ENCODE assay signal across 11 cellular contexts in genomic region chr16:56422896-56423441, GRCh38. TPM values are rescaled to one million over a fixed set of nuclear protein-coding genes. Genes with fewer than 3 reads are reported as not detected.
DNase-seq lines count a peak whose midpoint lies in the region; ATAC-seq, FAIRE-seq and TF ChIP-seq lines count a peak whose summit lies in the region.
"Had no signal": no experiment of that assay in that cellular context is flagged by ENCODE, and none has a peak within 500 bp of the region (broad histone marks: within the 10 kb centered on the region; RNA-seq: fewer than 3 reads in every experiment).

No MANE protein-coding gene starts in this region.

- FAIRE-seq in GM18507 (lab: Jason Lieb, UNC) = peak; percentile 31

- POLR2A ChIA-PET in AG04450 (lab: Yijun Ruan, JAX) = no interaction called here

- no peaks in the 10 kb centered on the region for H3K36me3 Mint-ChIP-seq in activated T-helper 2 cell treated with anti-CD3 and anti-CD28 coated beads, Interferon-gamma antibody, Interleukin-2, Interleukin-4, amounts not matched to agents 10 μg/mL and 5 μg/mL and 100 μg/mL, durations not matched to agents 14 hours and 24 hours and 36 hours (ENCODE audit: low read depth)

- H3K36me3 ChIP-seq in mesendoderm (ENCODE audit: control insufficient read depth, insufficient read depth, low read length) = no peaks in the 10 kb centered on the region

- H3K4me1 ChIP-seq in mesendoderm (ENCODE audit: control insufficient read depth, low read depth, low read length) = peaks cover 16% of the 10 kb centered on the region

- H3K27me3 ChIP-seq in AG04450 (ENCODE audit: control insufficient read depth, insufficient read depth, low read length) = no peaks in the 10 kb centered on the region
- no peaks in the 10 kb centered on the region for H3K27me3 ChIP-seq in mesendoderm (ENCODE audit: insufficient read depth, low read length, poor library complexity)

- H3K27ac ChIP-seq in AG04450 (ENCODE audit: low read depth, low read length) = no peak overlapping the region
- peak overlapping the region; percentile 28 for H3K27ac ChIP-seq in mesendoderm (ENCODE audit: low read depth, low read length)

- no peaks in the 10 kb centered on the region for H3K9me3 ChIP-seq in AG04450 (ENCODE audit: control insufficient read depth, insufficient read depth, low read length)

- H3K18ac ChIP-seq in mesendoderm (ENCODE audit: low read length) = no peak overlapping the region

- H3K4me3 Mint-ChIP-seq in activated T-helper 2 cell treated with anti-CD3 and anti-CD28 coated beads, Interferon-gamma antibody, Interleukin-2, Interleukin-4, amounts not matched to agents 10 μg/mL and 5 μg/mL and 100 μg/mL, durations not matched to agents 14 hours and 24 hours and 36 hours (ENCODE audit: low read depth) = peak overlapping the region; percentile 54

- H3K4me2 ChIP-seq in mesendoderm (ENCODE audit: low read length) = peak overlapping the region; percentile 18

- peaks cover 40% of the 10 kb centered on the region for H3K4me1 Mint-ChIP-seq in activated T-helper 2 cell treated with anti-CD3 and anti-CD28 coated beads, Interferon-gamma antibody, Interleukin-2, Interleukin-4, amounts not matched to agents 10 μg/mL and 5 μg/mL and 100 μg/mL, durations not matched to agents 14 hours and 24 hours and 36 hours (ENCODE audit: low read depth)

- no peak overlapping the region for H2BK120ac ChIP-seq in mesendoderm (ENCODE audit: low read depth, low read length)

- ATAC-seq in GM18519 (IDR thresholded peaks at IDR 0.05; ENCODE audit: low FRiP score, unreplicated experiment) = no peak

- H3K79me1 ChIP-seq in mesendoderm (ENCODE audit: low read length) = peaks cover 10% of the 10 kb centered on the region

- peaks cover 22% of the 10 kb centered on the region for H3K79me2 ChIP-seq in mesendoderm (ENCODE audit: control insufficient read depth, insufficient read depth, low read length)

- WGBS in mesendoderm (ENCODE audit: extremely low coverage, insufficient coverage, low lambda C conversion rate) = no CpG with 5 or more reads among the region's 4 CpGs

- DNase-seq in AG04450 (ENCODE audit: low read depth, low spot score) (no peak), GM18507 (ENCODE audit: extremely low spot score, insufficient read length, low read depth) (no peak), mesendoderm (peak; percentile 46), NCI-H128 (lab: John Stamatoyannopoulos, UW; ENCODE audit: unreplicated experiment) (no peak), COR-L47 (lab: John Stamatoyannopoulos, UW) (no peak), GM20000 (ENCODE audit: low spot score) (no peak)
- no peak for DNase-seq in activated T-helper 2 cell treated with anti-CD3 and anti-CD28 coated beads, Interferon-gamma antibody, Interleukin-2, Interleukin-4, amounts not matched to agents 10 μg/mL and 5 μg/mL and 100 μg/mL, durations not matched to agents 14 hours and 24 hours and 36 hours (ENCODE audit: low spot score)
- DNase-seq: amygdala, kidney glomerular epithelial cell, NCI-H1048 had no signal

- H3K4me3 ChIP-seq in AG04450 (ENCODE audit: low read depth, low read length) (peak overlapping the region; percentile 3; the same call in 1 of the 2 replicates), mesendoderm (ENCODE audit: low read length) (no peak overlapping the region)

- no peak for TF ChIP-seq CTCF in AG04450 (IDR thresholded peaks at IDR 0.05; ENCODE audit: low read depth, low read length)
- TF ChIP-seq CTCF in GM20000 (IDR thresholded peaks at IDR 0.05; ENCODE audit: extremely low read depth, missing control alignments) = no peak

- H3K9ac ChIP-seq in mesendoderm (ENCODE audit: low read length) = no peak overlapping the region

- no peak overlapping the region for H3K27ac Mint-ChIP-seq in activated T-helper 2 cell treated with anti-CD3 and anti-CD28 coated beads, Interferon-gamma antibody, Interleukin-2, Interleukin-4, amounts not matched to agents 10 μg/mL and 5 μg/mL and 100 μg/mL, durations not matched to agents 14 hours and 24 hours and 36 hours

- no peak overlapping the region for H4K8ac ChIP-seq in mesendoderm (ENCODE audit: low read depth, low read length)

- H2AK5ac ChIP-seq in mesendoderm (ENCODE audit: low read length) = no peak overlapping the region

- no peak overlapping the region for H3K4ac ChIP-seq in mesendoderm (ENCODE audit: low read depth, low read length)

- H3K23ac ChIP-seq in mesendoderm (ENCODE audit: low read length) = no peak overlapping the region

- H4K5ac ChIP-seq in mesendoderm (ENCODE audit: low read length) = no peak overlapping the region

- no peak overlapping the region for H3K56ac ChIP-seq in mesendoderm (ENCODE audit: low read length)

- no peak overlapping the region for H2BK15ac ChIP-seq in mesendoderm (replicated peaks; ENCODE audit: low read depth)

- no peaks in the 10 kb centered on the region for H3K9me3 Mint-ChIP-seq in activated T-helper 2 cell treated with anti-CD3 and anti-CD28 coated beads, Interferon-gamma antibody, Interleukin-2, Interleukin-4, amounts not matched to agents 10 μg/mL and 5 μg/mL and 100 μg/mL, durations not matched to agents 14 hours and 24 hours and 36 hours

- CTCF ChIA-PET in AG04450 (lab: Charles Lee) = no interaction called here

- no peak overlapping the region for H2BK5ac ChIP-seq in mesendoderm (ENCODE audit: low read length)

- H3K27me3 Mint-ChIP-seq in activated T-helper 2 cell treated with anti-CD3 and anti-CD28 coated beads, Interferon-gamma antibody, Interleukin-2, Interleukin-4, amounts not matched to agents 10 μg/mL and 5 μg/mL and 100 μg/mL, durations not matched to agents 14 hours and 24 hours and 36 hours (ENCODE audit: low read depth) = no peaks in the 10 kb centered on the region

- intact Hi-C loops in activated T-helper 2 cell treated with anti-CD3 and anti-CD28 coated beads, Interferon-gamma antibody, Interleukin-2, Interleukin-4, amounts not matched to agents 10 μg/mL and 5 μg/mL and 100 μg/mL, durations not matched to agents 14 hours and 24 hours and 36 hours (cut with micrococcal nuclease) = no loop called here

RNA-seq across cellular contexts. Expression of gene AMFR, which starts 2.4 kb away (rescaled TPM):
- 77.9 and 80.4 TPM in 2 replicates for polyA plus RNA-seq in AG04450 (2011; rRNA removed)
- polyA minus RNA-seq in AG04450 (2011; rRNA and poly(A)+ RNA removed) = 320 and 427 TPM in 2 replicates
- total RNA-seq in activated T-helper 2 cell treated with anti-CD3 and anti-CD28 coated beads, Interferon-gamma antibody, Interleukin-2, Interleukin-4, amounts not matched to agents 10 μg/mL and 5 μg/mL and 100 μg/mL, durations not matched to agents 14 hours and 24 hours and 36 hours = 58.8 and 59.8 TPM in 2 replicates
- polyA plus RNA-seq in mesendoderm (2013, experiment 1 of 2) = 11.4 TPM
- polyA plus RNA-seq in mesendoderm (2013, experiment 2 of 2) = 11.4 TPM

RNA-seq across cellular contexts. Expression of gene NUDT21, which starts 28.2 kb away (rescaled TPM):
- polyA plus RNA-seq in AG04450 (2011; rRNA removed) = 111 and 124 TPM in 2 replicates
- polyA minus RNA-seq in AG04450 (2011; rRNA and poly(A)+ RNA removed) = 67.0 and 75.7 TPM in 2 replicates
- total RNA-seq in activated T-helper 2 cell treated with anti-CD3 and anti-CD28 coated beads, Interferon-gamma antibody, Interleukin-2, Interleukin-4, amounts not matched to agents 10 μg/mL and 5 μg/mL and 100 μg/mL, durations not matched to agents 14 hours and 24 hours and 36 hours = 307 and 313 TPM in 2 replicates
- 199 TPM for polyA plus RNA-seq in mesendoderm (2013, experiment 1 of 2)
- 206 TPM for polyA plus RNA-seq in mesendoderm (2013, experiment 2 of 2)

RNA-seq across cellular contexts. Expression of gene OGFOD1, which starts 28.4 kb away (rescaled TPM):
- 65.5 and 89.0 TPM in 2 replicates for polyA plus RNA-seq in AG04450 (2011; rRNA removed)
- 58.3 and 69.8 TPM in 2 replicates for polyA minus RNA-seq in AG04450 (2011; rRNA and poly(A)+ RNA removed)
- total RNA-seq in activated T-helper 2 cell treated with anti-CD3 and anti-CD28 coated beads, Interferon-gamma antibody, Interleukin-2, Interleukin-4, amounts not matched to agents 10 μg/mL and 5 μg/mL and 100 μg/mL, durations not matched to agents 14 hours and 24 hours and 36 hours = 78.0 and 79.7 TPM in 2 replicates
- polyA plus RNA-seq in mesendoderm (2013, experiment 1 of 2) = 65.1 TPM
- polyA plus RNA-seq in mesendoderm (2013, experiment 2 of 2) = 65.5 TPM
